ENCODE assay signal across 8 cellular contexts in genomic region chr6:80106418-80107235, GRCh38. TPM values are rescaled to one million over a fixed set of nuclear protein-coding genes. Genes with fewer than 3 reads are reported as not detected.
DNase-seq lines count a peak whose midpoint lies in the region; ATAC-seq and TF ChIP-seq lines count a peak whose summit lies in the region.

BCKDHB (plus strand) TSS chr6:80106671; CDS start chr6:80106694, 23 bp downstream.

- no peaks in the 10 kb centered on the region for H4K20me1 ChIP-seq in Karpas-422 (ENCODE audit: insufficient read depth, low read depth, low read length)

- peak in 3 of 4 donors; percentile 91 to 95 (median 92) for TF ChIP-seq POLR2A in esophagus squamous epithelium (IDR thresholded peaks at IDR 0.05)

- H3K36me3 ChIP-seq in Karpas-422 (ENCODE audit: insufficient read depth, low read length) (peaks cover 15% of the 10 kb centered on the region; the same call in 1 of the 2 replicates), esophagus squamous epithelium (peaks cover 0 to 4% (median 0%) of the 10 kb centered on the region in 3 donors)

- ATAC-seq in GM21825 (IDR thresholded peaks at IDR 0.05; ENCODE audit: unreplicated experiment) = peak; percentile 99

- no peaks in the 10 kb centered on the region for H3K27me3 ChIP-seq in Karpas-422 (ENCODE audit: low read length)
- H3K27me3 ChIP-seq in esophagus squamous epithelium = no peaks in the 10 kb centered on the region

- H3K4me2 ChIP-seq in Karpas-422 (ENCODE audit: low read depth, low read length, poor library complexity, severe bottlenecking) = peak within 1 kb of the TSS; percentile 72

- peak within 1 kb of the TSS; percentile 92 for H3K9ac ChIP-seq in Karpas-422 (ENCODE audit: low read length)

- H3K9me2 ChIP-seq in Karpas-422 (replicated peaks; ENCODE audit: insufficient read depth, low read length) = no peaks in the 10 kb centered on the region

- DNase-seq in DMS79 treated with DMSO at 0.1 percent for 48 hours (lab: John Stamatoyannopoulos, UW) (peak; percentile 96), Karpas-422 (peak; percentile 99), RKO (ENCODE audit: low spot score) (peak; percentile 98), activated T-helper 1 cell treated with Interleukin-2 at 50 U/mL for 16 hours (ENCODE audit: low read depth) (peak; percentile 95), esophagus squamous epithelium (lab: John Stamatoyannopoulos, UW) (peak; percentile 82), myocyte (ENCODE audit: low read depth) (peak; percentile 100)
- DNase-seq in stimulated activated CD8-positive, alpha-beta memory T cell treated with anti-CD3 and anti-CD28 coated beads, Interleukin-7, amount 100 ng/mL, for 48 hours (ENCODE audit: extremely low read depth in 1 of 2, low read depth in 1 of 2) = peak; percentile 90 to 96

- H3K4me1 ChIP-seq in Karpas-422 (ENCODE audit: low read length) (peaks cover 27% of the 10 kb centered on the region), esophagus squamous epithelium (peaks cover 0 to 17% (median 6%) of the 10 kb centered on the region in 3 donors)

- peak in 2 of 6 experiments; percentile 7 to 21 for TF ChIP-seq CTCF in esophagus squamous epithelium (IDR thresholded peaks at IDR 0.05)

- H3K79me2 ChIP-seq in Karpas-422 (ENCODE audit: low read length) = peaks cover 46% of the 10 kb centered on the region

- H2AFZ ChIP-seq in Karpas-422 (ENCODE audit: low read length) = peak within 1 kb of the TSS; percentile 86

- H3K9me3 ChIP-seq in Karpas-422 (ENCODE audit: low read length) = no peaks in the 10 kb centered on the region
- no peaks in the 10 kb centered on the region for H3K9me3 ChIP-seq in esophagus squamous epithelium

- H3K27ac ChIP-seq in Karpas-422 (ENCODE audit: low read length) (peak within 1 kb of the TSS; percentile 17; the same call in 1 of the 2 replicates), esophagus squamous epithelium (peak within 1 kb of the TSS; percentile 88 to 95 (median 90))

- H3K4me3 ChIP-seq in Karpas-422 (ENCODE audit: low read length) (peak within 1 kb of the TSS; percentile 95), esophagus squamous epithelium (peak within 1 kb of the TSS; percentile 67 to 82 (median 68))

- WGBS in esophagus squamous epithelium, 2 donors = 0% methylated on average over 14 to 23 of the region's 56 CpGs

- intact Hi-C loops in esophagus squamous epithelium (cut with DNase I) = no loop called here

RNA-seq across cellular contexts. Expression of gene BCKDHB, which starts in this region (rescaled TPM):
- total RNA-seq in Karpas-422 (2014; rRNA removed; shearing (Covaris generic); ENCODE audit: low replicate concordance) = 53.9 and 58.3 TPM in 2 replicates
- total RNA-seq in esophagus squamous epithelium (10 to 100 TPM in 2 of 4 donors, 1 to 10 TPM in 2; 7.6 to 15.8 (median 9.0) TPM), myocyte (26.0 and 26.5 TPM in 2 replicates)
- polyA plus RNA-seq in myocyte (2012) = 11.2 TPM

Comparison
In these comparisons a context has a peak if more than half of its experiments do, and no peak if none do; other contexts are left out.
1. Peak in every context shown above with its lines: DNase-seq, ATAC-seq, H3K4me3 ChIP-seq and H3K27ac ChIP-seq.